In the genomic region with DNA sequence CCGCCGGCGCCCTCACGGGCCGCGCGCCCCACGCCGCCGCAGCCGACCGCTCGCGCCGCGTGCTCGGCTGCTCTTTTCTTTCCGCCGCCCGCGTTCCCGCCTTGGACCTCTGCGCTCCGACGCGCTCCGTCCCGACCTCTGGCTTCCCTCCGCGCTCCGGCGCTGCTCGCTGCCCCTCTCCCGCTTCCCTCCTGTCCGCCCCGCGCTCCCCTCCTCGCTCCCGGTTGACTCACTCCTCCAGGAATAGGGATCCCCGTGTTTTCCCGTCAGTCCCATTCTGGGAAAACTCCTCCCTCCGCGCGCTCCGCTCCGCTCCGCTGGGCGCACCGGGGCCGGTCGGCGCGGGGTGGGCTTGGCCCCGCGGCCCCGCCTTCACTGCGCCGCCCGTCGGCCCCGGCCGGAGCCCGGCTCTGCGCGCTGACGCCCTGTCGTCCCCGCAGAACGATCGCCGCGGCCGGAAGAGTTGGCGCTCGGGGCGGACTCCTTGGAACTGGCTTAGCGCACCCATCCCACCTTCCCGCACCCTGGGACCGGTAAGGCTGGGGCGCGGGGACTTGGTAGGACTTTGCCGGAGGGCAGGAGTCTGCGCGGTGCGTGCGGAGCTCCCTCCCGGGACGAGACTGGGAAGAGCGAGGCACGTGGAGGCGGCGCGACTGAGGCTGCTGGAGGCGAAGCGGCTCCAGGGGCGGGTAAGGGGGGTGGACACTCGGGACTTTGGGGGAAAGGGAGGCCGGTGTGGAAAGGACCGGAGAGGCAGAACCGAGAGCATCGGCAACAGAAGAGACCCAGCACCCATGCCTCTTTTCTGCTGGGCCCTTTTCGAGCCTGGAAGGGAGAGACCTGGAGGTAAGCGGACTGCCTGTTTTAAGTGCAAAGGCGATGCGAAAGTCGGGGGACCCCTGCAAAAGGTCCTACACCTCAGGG, we compare ENCODE assay signal across 8 cellular contexts.
DNase-seq lines count a peak whose midpoint lies in the region; ATAC-seq and TF ChIP-seq lines count a peak whose summit lies in the region.

No MANE protein-coding gene starts in this region.

- DNase-seq in NCI-H1417 (lab: John Stamatoyannopoulos, UW) (peak in 2 of 3 experiments; percentile 63 to 70), NCI-H1417 treated with DMSO at 0.1 percent for 48 hours (lab: John Stamatoyannopoulos, UW) (no peak), HuH-7.5 (ENCODE audit: low spot score) (peak; percentile 78), fibroblast of mammary gland (ENCODE audit: low read depth) (peak; percentile 67)

- no peaks in the 10 kb centered on the region for H3K36me3 Mint-ChIP-seq in nephron (ENCODE audit: low read depth)

- no peak for TF ChIP-seq CTCF in WI38 (IDR thresholded peaks at IDR 0.05; ENCODE audit: low read depth, low read length)
- no peak for TF ChIP-seq CTCF in fibroblast of mammary gland (conservative IDR thresholded peaks at IDR 0.05; ENCODE audit: control insufficient read depth, insufficient read depth, low read depth, low read length)
- no peak for TF ChIP-seq CTCF in nephron (IDR thresholded peaks at IDR 0.05; ENCODE audit: unreplicated experiment in 3 of 3)

- peak overlapping the region; percentile 65 for H3K4me3 ChIP-seq in WI38 (ENCODE audit: low read depth, low read length)
- H3K4me3 ChIP-seq in fibroblast of mammary gland (ENCODE audit: control insufficient read depth, low read depth, low read length), result peak overlapping the region; percentile 64

- ATAC-seq in HG03280 (IDR thresholded peaks at IDR 0.05; ENCODE audit: unreplicated experiment) (no peak), GM19324 (IDR thresholded peaks at IDR 0.05; ENCODE audit: low FRiP score, unreplicated experiment) (no peak)

- peak overlapping the region; percentile 27 to 75 (median 71) for H3K27ac Mint-ChIP-seq in nephron

- peak overlapping the region; percentile 73 to 92 (median 88) for H3K4me3 Mint-ChIP-seq in nephron

- H3K27me3 Mint-ChIP-seq in nephron (ENCODE audit: low read depth), result peaks cover 40% of the 10 kb centered on the region

- no peaks in the 10 kb centered on the region for H3K9me3 Mint-ChIP-seq in nephron

- peaks cover 38% of the 10 kb centered on the region for H3K4me1 Mint-ChIP-seq in nephron
